Comparison of ENCODE assay signal across 8 cellular contexts in genomic region chr13:52652980-52653303, GRCh38. TPM values are rescaled to one million over a fixed set of nuclear protein-coding genes. Genes with fewer than 3 reads are reported as not detected.
DNase-seq lines count a peak whose midpoint lies in the region; ATAC-seq and TF ChIP-seq lines count a peak whose summit lies in the region.

No MANE protein-coding gene starts in this region.

- H3K36me3 Mint-ChIP-seq in chondrocyte (ENCODE audit: low read depth), result peaks cover 5% of the 10 kb centered on the region

- H3K9me3 ChIP-seq in DND-41 (ENCODE audit: insufficient read depth, low read length, severe bottlenecking), result no peaks in the 10 kb centered on the region
- no peaks in the 10 kb centered on the region for H3K9me3 ChIP-seq in mesodermal cell (ENCODE audit: control insufficient read depth, low read length)

- no peaks in the 10 kb centered on the region for H3K9me3 Mint-ChIP-seq in chondrocyte (ENCODE audit: low read depth)

- TF ChIP-seq CTCF in DND-41 (IDR thresholded peaks at IDR 0.05; ENCODE audit: borderline replicate concordance, extremely low read depth, low read length, poor library complexity, severe bottlenecking) (no peak), chondrocyte (IDR thresholded peaks at IDR 0.05) (peak; percentile 60)

- peak; percentile 31 for ATAC-seq in DND-41 (ENCODE audit: insufficient read depth, low read depth)
- ATAC-seq in GM21447 (IDR thresholded peaks at IDR 0.05; ENCODE audit: unreplicated experiment), result peak; percentile 38
- peak; percentile 28 for ATAC-seq in HG03571 (IDR thresholded peaks at IDR 0.05; ENCODE audit: unreplicated experiment)

- H3K4me3 ChIP-seq in DND-41 (ENCODE audit: low read depth in 1 of 2, low read length in 2 of 2) (peak overlapping the region; percentile 87 to 94), mesodermal cell (ENCODE audit: extremely low read depth, insufficient read depth, low read length, poor library complexity, severe bottlenecking) (peak overlapping the region; percentile 88)

- no peaks in the 10 kb centered on the region for H3K27me3 ChIP-seq in DND-41 (ENCODE audit: insufficient read depth, low read length, poor library complexity)

- H3K27ac ChIP-seq in DND-41 (ENCODE audit: low read length), result peak overlapping the region; percentile 99
- H3K27ac ChIP-seq in mesodermal cell (ENCODE audit: low read depth, low read length, severe bottlenecking), result peak overlapping the region; percentile 99

- H4K20me1 ChIP-seq in DND-41 (ENCODE audit: insufficient read depth, low read length), result peaks cover 9% of the 10 kb centered on the region; the same call in 1 of the 2 replicates

- peaks cover 9% of the 10 kb centered on the region for H3K4me1 Mint-ChIP-seq in chondrocyte (ENCODE audit: low read depth)

- H3K36me3 ChIP-seq in DND-41 (ENCODE audit: insufficient read depth, low read length), result peaks cover 49% of the 10 kb centered on the region
- H3K36me3 ChIP-seq in mesodermal cell (ENCODE audit: control insufficient read depth, insufficient read depth, low read length), result peaks cover 46% of the 10 kb centered on the region

- peak overlapping the region; percentile 74 for H3K9ac ChIP-seq in DND-41 (ENCODE audit: low read depth, low read length)

- peaks cover 46% of the 10 kb centered on the region for H3K4me1 ChIP-seq in DND-41 (ENCODE audit: insufficient read depth, low read length)
- no peaks in the 10 kb centered on the region for H3K4me1 ChIP-seq in mesodermal cell (ENCODE audit: control insufficient read depth, insufficient read depth, low read length, poor library complexity, severe bottlenecking)

- 0 to 1% methylated on average over 10 to 14 of the region's 18 CpGs for WGBS in mesodermal cell (ENCODE audit: insufficient coverage in 2 of 2), 2 experiments

- peak overlapping the region; percentile 80 for H3K4me2 ChIP-seq in DND-41 (ENCODE audit: insufficient read depth, low read length)

- peaks cover 79% of the 10 kb centered on the region for H3K79me2 ChIP-seq in DND-41 (ENCODE audit: insufficient read depth, low read length)

- no peak overlapping the region for H3K4me3 Mint-ChIP-seq in chondrocyte (ENCODE audit: unreplicated experiment)

- H3K27me3 Mint-ChIP-seq in chondrocyte (ENCODE audit: low read depth), result no peaks in the 10 kb centered on the region

- DNase-seq in DND-41, result no peak
- no peak for DNase-seq in chondrocyte (ENCODE audit: low spot score)
- no peak for DNase-seq in NCI-H2196 (lab: John Stamatoyannopoulos, UW; ENCODE audit: unreplicated experiment)
- no peak for DNase-seq in mesenteric fat pad (ENCODE audit: low spot score)
- DNase-seq in DMS153 treated with DMSO at 0.1 percent for 48 hours (lab: John Stamatoyannopoulos, UW; ENCODE audit: unreplicated experiment), result no peak

- H3K27ac Mint-ChIP-seq in chondrocyte (ENCODE audit: unreplicated experiment), result no peak overlapping the region

- H2AFZ ChIP-seq in DND-41 (ENCODE audit: low read depth, low read length), result peak overlapping the region; percentile 86

RNA-seq across cellular contexts. Expression of gene SUGT1, which starts 0.3 kb away (rescaled TPM):
- total RNA-seq in chondrocyte (46.6 to 57.5 TPM (median 50.5 TPM) in 3 replicates), mesenteric fat pad (43.8 TPM)
- 82.6 TPM for polyA plus RNA-seq in mesodermal cell (2013, experiment 1 of 2)
- 95.8 TPM for polyA plus RNA-seq in mesodermal cell (2013, experiment 2 of 2)

RNA-seq across cellular contexts. Expression of gene HNRNPA1L2, which starts 10.7 kb away (rescaled TPM):
- total RNA-seq in chondrocyte (7.3 to 10.9 TPM (median 7.4 TPM) in 3 replicates), mesenteric fat pad (2.3 TPM)
- 7.5 TPM for polyA plus RNA-seq in mesodermal cell (2013, experiment 1 of 2)
- polyA plus RNA-seq in mesodermal cell (2013, experiment 2 of 2), result 8.4 TPM
